In genomic region chr13:26048745-26049144, GRCh38 we compare ENCODE assay signal across 13 cellular contexts. TPM values are rescaled to one million over a fixed set of nuclear protein-coding genes. Genes with fewer than 3 reads are reported as not detected.
DNase-seq lines count a peak whose midpoint lies in the region; TF ChIP-seq lines count a peak whose summit lies in the region.
"Had no signal": no experiment of that assay in that cellular context is flagged by ENCODE, and none has a peak within 500 bp of the region (broad histone marks: within the 10 kb centered on the region; RNA-seq: fewer than 3 reads in every experiment).

No MANE protein-coding gene starts in this region.

- no peak overlapping the region for H2AK5ac ChIP-seq in mesenchymal stem cell (ENCODE audit: low read length, severe bottlenecking)

- no peak overlapping the region for H4K91ac ChIP-seq in mesenchymal stem cell (ENCODE audit: low read length)

- no peak overlapping the region for H2BK12ac ChIP-seq in mesenchymal stem cell (ENCODE audit: low read length in 2 of 2)

- no peak overlapping the region for H3K23ac ChIP-seq in mesenchymal stem cell (ENCODE audit: low read length in 2 of 2)

- H3K4me2 ChIP-seq in mesenchymal stem cell (ENCODE audit: low read length, poor library complexity, severe bottlenecking), result peak overlapping the region; percentile 82

- TF ChIP-seq CTCF in astrocyte of the spinal cord (IDR thresholded peaks at IDR 0.05; ENCODE audit: low read depth, low read length), result no peak
- TF ChIP-seq CTCF in type B pancreatic cell (conservative IDR thresholded peaks at IDR 0.05), result no peak
- no peak for TF ChIP-seq CTCF in foreskin fibroblast (IDR thresholded peaks at IDR 0.05; ENCODE audit: low read depth, low read length)

- no peak overlapping the region for H3K14ac ChIP-seq in mesenchymal stem cell (ENCODE audit: low read length in 2 of 2)

- no peak overlapping the region for H4K8ac ChIP-seq in mesenchymal stem cell (ENCODE audit: low read length)

- peak overlapping the region; percentile 96 for H3K27ac ChIP-seq in mesenchymal stem cell (ENCODE audit: low read length, poor library complexity, severe bottlenecking)

- H3K4me3 Mint-ChIP-seq in activated naive CD8-positive, alpha-beta T cell, result peak overlapping the region; percentile 78
- H3K4me3 Mint-ChIP-seq in activated naive CD8-positive, alpha-beta T cell treated with anti-CD3 and anti-CD28 coated beads for 36 hours, result no peak overlapping the region
- H3K4me3 Mint-ChIP-seq in type B pancreatic cell, result peak overlapping the region; percentile 90

- no peak overlapping the region for H3K27ac Mint-ChIP-seq in activated naive CD8-positive, alpha-beta T cell
- H3K27ac Mint-ChIP-seq in activated naive CD8-positive, alpha-beta T cell treated with anti-CD3 and anti-CD28 coated beads for 36 hours, result no peak overlapping the region
- H3K27ac Mint-ChIP-seq in type B pancreatic cell, result no peak overlapping the region

- no peak overlapping the region for H2AFZ ChIP-seq in mesenchymal stem cell (ENCODE audit: low read depth, low read length)

- H2BK120ac ChIP-seq in mesenchymal stem cell (ENCODE audit: low read depth, low read length), result no peak overlapping the region

- H3K27me3 Mint-ChIP-seq in activated naive CD8-positive, alpha-beta T cell, result peaks cover 1% of the 10 kb centered on the region
- H3K27me3 Mint-ChIP-seq in activated naive CD8-positive, alpha-beta T cell treated with anti-CD3 and anti-CD28 coated beads for 36 hours, result peaks cover 25% of the 10 kb centered on the region
- peaks cover 41% of the 10 kb centered on the region for H3K27me3 Mint-ChIP-seq in type B pancreatic cell

- H3K4me3 ChIP-seq in astrocyte of the spinal cord (ENCODE audit: low read depth, low read length), result peak overlapping the region; percentile 44
- H3K4me3 ChIP-seq in mesenchymal stem cell (ENCODE audit: insufficient read depth in 1 of 2, low read depth in 1 of 2, low read length in 2 of 2), result peak overlapping the region in 1 of 2 experiments; percentile 45
- no peak overlapping the region for H3K4me3 ChIP-seq in foreskin fibroblast (ENCODE audit: low read depth in 1 of 2, low read length in 2 of 2)

- peaks cover 22% of the 10 kb centered on the region for H3K4me1 ChIP-seq in mesenchymal stem cell (ENCODE audit: control insufficient read depth, insufficient read depth, low read depth, low read length)

- WGBS in mesenchymal stem cell, result 79% methylated on average over 3 of the region's 4 CpGs

- H3K9ac ChIP-seq in mesenchymal stem cell (ENCODE audit: low read length), result no peak overlapping the region

- no peak overlapping the region for H2BK15ac ChIP-seq in mesenchymal stem cell (ENCODE audit: low read depth, poor library complexity, severe bottlenecking)

- no peaks in the 10 kb centered on the region for H3K9me3 ChIP-seq in mesenchymal stem cell (ENCODE audit: control insufficient read depth, low read length)

- no peak for DNase-seq in activated naive CD8-positive, alpha-beta T cell treated with anti-CD3 and anti-CD28 coated beads for 36 hours
- DNase-seq in astrocyte of the spinal cord (ENCODE audit: low read depth, low spot score) (no peak), mesenchymal stem cell (no peak), type B pancreatic cell (ENCODE audit: extremely low spot score, unreplicated experiment) (no peak), inferior parietal cortex (ENCODE audit: extremely low spot score) (no peak), foreskin fibroblast (no peak)
- no peak for DNase-seq in activated CD4-positive, alpha-beta T cell treated with anti-CD3 and anti-CD28 coated beads for 48 hours
- DNase-seq: activated CD4-positive, alpha-beta T cell treated with anti-CD3 and anti-CD28 coated beads for 1 hour; AML-193; erythroblast; GDM1 had no signal

- no peak overlapping the region for H3K18ac ChIP-seq in mesenchymal stem cell (ENCODE audit: low read depth in 1 of 2, low read length in 2 of 2)

- peaks cover 28% of the 10 kb centered on the region for H3K4me1 Mint-ChIP-seq in activated naive CD8-positive, alpha-beta T cell (ENCODE audit: low read depth)
- peaks cover 31% of the 10 kb centered on the region for H3K4me1 Mint-ChIP-seq in activated naive CD8-positive, alpha-beta T cell treated with anti-CD3 and anti-CD28 coated beads for 36 hours
- H3K4me1 Mint-ChIP-seq in type B pancreatic cell (ENCODE audit: unreplicated experiment), result no peaks in the 10 kb centered on the region

- no peaks in the 10 kb centered on the region for H3K36me3 Mint-ChIP-seq in activated naive CD8-positive, alpha-beta T cell
- H3K36me3 Mint-ChIP-seq in activated naive CD8-positive, alpha-beta T cell treated with anti-CD3 and anti-CD28 coated beads for 36 hours, result no peaks in the 10 kb centered on the region
- peaks cover 4% of the 10 kb centered on the region for H3K36me3 Mint-ChIP-seq in type B pancreatic cell

- H3K79me1 ChIP-seq in mesenchymal stem cell (replicated peaks; ENCODE audit: low read length, poor library complexity, severe bottlenecking), result peaks cover 2% of the 10 kb centered on the region

- in situ Hi-C loops in astrocyte of the spinal cord (cut with HindIII; ENCODE audit: low sequenced_read_pairs), result no loop called here

- H3K9me3 Mint-ChIP-seq in activated naive CD8-positive, alpha-beta T cell (ENCODE audit: low read depth), result no peaks in the 10 kb centered on the region
- no peaks in the 10 kb centered on the region for H3K9me3 Mint-ChIP-seq in activated naive CD8-positive, alpha-beta T cell treated with anti-CD3 and anti-CD28 coated beads for 36 hours
- no peaks in the 10 kb centered on the region for H3K9me3 Mint-ChIP-seq in type B pancreatic cell

- peaks cover 0 to 28% of the 10 kb centered on the region in 2 experiments for H3K36me3 ChIP-seq in mesenchymal stem cell (ENCODE audit: control insufficient read depth in 1 of 2, insufficient read depth in 2 of 2, low read depth in 1 of 2, low read length in 2 of 2)

- H3K27me3 ChIP-seq in mesenchymal stem cell (ENCODE audit: control insufficient read depth in 1 of 2, insufficient read depth in 1 of 2, low read length in 2 of 2), result peaks cover 0 to 76% of the 10 kb centered on the region in 2 experiments

- no peak overlapping the region for H3K4ac ChIP-seq in mesenchymal stem cell (ENCODE audit: low read depth in 1 of 2, low read length in 2 of 2)

- no peak overlapping the region for H2BK5ac ChIP-seq in mesenchymal stem cell (ENCODE audit: low read depth, low read length, poor library complexity, severe bottlenecking)

RNA-seq across cellular contexts. Expression of gene SHISA2, which starts 3.1 kb away (rescaled TPM):
- total RNA-seq in activated naive CD8-positive, alpha-beta T cell treated with anti-CD3 and anti-CD28 coated beads for 36 hours, result under 1 TPM; 0.26 to 0.27 TPM
- polyA plus RNA-seq in mesenchymal stem cell (2013, experiment 1 of 2), result 0.98 TPM
- polyA plus RNA-seq in mesenchymal stem cell (2013, experiment 2 of 2), result 1.1 TPM
- 10.0 and 25.7 TPM in 2 replicates for total RNA-seq in type B pancreatic cell (ENCODE audit: low replicate concordance)
- total RNA-seq: HepG2 had no signal
- polyA plus RNA-seq: HepG2 had no signal
